Comparison of ENCODE assay signal across 8 cellular contexts in the genomic region with DNA sequence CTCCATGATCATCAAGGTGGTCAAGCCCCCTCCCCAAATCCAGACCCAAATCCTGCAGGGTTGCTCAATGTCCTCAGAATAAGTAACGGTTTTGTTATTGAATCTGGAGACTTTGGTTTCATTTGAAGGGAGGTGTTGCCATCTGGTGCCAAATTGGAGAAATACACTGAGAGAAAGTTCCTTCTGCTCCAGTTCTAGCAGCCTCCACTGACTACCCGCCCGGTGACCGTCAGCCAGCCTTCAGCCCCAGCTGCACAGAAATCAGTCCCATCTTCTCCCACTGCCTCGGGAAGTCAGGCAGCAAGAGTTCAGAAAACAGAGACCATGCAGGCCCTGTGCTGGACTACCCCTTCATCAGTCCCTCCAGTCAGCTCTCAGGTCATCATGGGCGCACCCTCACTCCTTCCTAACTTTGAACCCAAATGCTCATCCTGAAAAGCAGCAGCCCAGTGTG. TPM values are rescaled to one million over a fixed set of nuclear protein-coding genes. Genes with fewer than 3 reads are reported as not detected.
A peak's percentile ranks its signal among the peaks of the same experiment; 100 is the strongest.
DNase-seq lines count a peak whose midpoint lies in the region; ATAC-seq and TF ChIP-seq lines count a peak whose summit lies in the region.

No MANE protein-coding gene starts in this region.

- no peaks in the 10 kb centered on the region for H3K36me3 ChIP-seq in kidney epithelial cell (ENCODE audit: control insufficient read depth, insufficient read depth, low read length)
- H3K36me3 ChIP-seq in suprapubic skin, result no peaks in the 10 kb centered on the region

- H3K27me3 ChIP-seq in kidney epithelial cell (ENCODE audit: control insufficient read depth, insufficient read depth, low read length) (no peaks in the 10 kb centered on the region), suprapubic skin (no peaks in the 10 kb centered on the region)

- peak in 1 of 2 donors; percentile 9 for TF ChIP-seq POLR2A in suprapubic skin (IDR thresholded peaks at IDR 0.05)

- TF ChIP-seq CTCF in C4-2B (conservative IDR thresholded peaks at IDR 0.05), result peak; percentile 52
- TF ChIP-seq CTCF in LNCaP clone FGC (IDR thresholded peaks at IDR 0.05; ENCODE audit: control insufficient read depth, extremely low read depth, insufficient read depth), result peak; percentile 44
- peak; percentile 66 for TF ChIP-seq CTCF in cardiac fibroblast (IDR thresholded peaks at IDR 0.05; ENCODE audit: low read depth, low read length)
- TF ChIP-seq CTCF in kidney epithelial cell (IDR thresholded peaks at IDR 0.05; ENCODE audit: insufficient read depth, low read length, poor library complexity, severe bottlenecking), result peak; percentile 60
- peak; percentile 67 to 79 for TF ChIP-seq CTCF in suprapubic skin (IDR thresholded peaks at IDR 0.05)

- TF ChIP-seq EP300 in suprapubic skin (IDR thresholded peaks at IDR 0.05), result no peak

- 22% methylated on average over 5 of the region's 6 CpGs for WGBS in suprapubic skin

- H3K9me3 ChIP-seq in suprapubic skin, result no peaks in the 10 kb centered on the region

- H3K4me3 ChIP-seq in LNCaP clone FGC (ENCODE audit: low read depth, low read length) (no peak overlapping the region), cardiac fibroblast (replicated peaks in 1 of 2; ENCODE audit: low read depth in 2 of 2, low read length in 2 of 2) (no peak overlapping the region), kidney epithelial cell (ENCODE audit: low read depth, low read length) (no peak overlapping the region), suprapubic skin (no peak overlapping the region)

- DNase-seq in LNCaP clone FGC (ENCODE audit: low read depth) (no peak), SHP77 (lab: John Stamatoyannopoulos, UW) (peak; percentile 38 to 56), cardiac fibroblast (ENCODE audit: low read depth in 2 of 2) (peak; percentile 79 to 80), kidney epithelial cell (ENCODE audit: low read depth) (no peak), suprapubic skin (ENCODE audit: low spot score in 2 of 2) (peak in 1 of 2 donors; percentile 62), mesenteric fat pad (ENCODE audit: low spot score) (no peak)

- peak; percentile 61 for ATAC-seq in GM18517 (IDR thresholded peaks at IDR 0.05; ENCODE audit: unreplicated experiment)

- H3K27ac ChIP-seq in C4-2B, result no peak overlapping the region
- H3K27ac ChIP-seq in suprapubic skin, result no peak overlapping the region

- peaks cover 9% of the 10 kb centered on the region for H3K4me1 ChIP-seq in suprapubic skin

RNA-seq across cellular contexts. Expression of gene PKDCC, which starts 38.7 kb away (rescaled TPM):
- total RNA-seq in kidney epithelial cell (6.6 and 8.5 TPM in 2 replicates), suprapubic skin (1 to 10 TPM; 2.5 to 8.5 (median 6.2) TPM), mesenteric fat pad (289 TPM)

Comparison
In these comparisons a context has a peak if more than half of its experiments do, and no peak if none do; other contexts are left out.
1. DNase-seq: peak in SHP77 (2 of 2) and cardiac fibroblast (2 of 2); none in LNCaP clone FGC (single experiment), kidney epithelial cell (single experiment) and mesenteric fat pad (single experiment).
2. RNA of gene PKDCC, which starts 38.7 kb away (total RNA-seq): 289 TPM in mesenteric fat pad (single experiment); 6.6 to 8.5 TPM in kidney epithelial cell and 2.5 to 8.5 TPM in suprapubic skin; every median in the first group is over 10 times any median in the second.
3. Peak in every context shown above with its lines, with median percentiles within 50 percentile points of each other: CTCF ChIP-seq.